Comparison of ENCODE assay signal across 10 cellular contexts in genomic region chr6:111973897-111974639, GRCh38.
DNase-seq lines count a peak whose midpoint lies in the region; ATAC-seq, FAIRE-seq and TF ChIP-seq lines count a peak whose summit lies in the region.
"Had no signal": no experiment of that assay in that cellular context is flagged by ENCODE, and none has a peak within 500 bp of the region (broad histone marks: within the 10 kb centered on the region; RNA-seq: fewer than 3 reads in every experiment).

No MANE protein-coding gene starts in this region.

- TF ChIP-seq CTCF in keratinocyte (optimal IDR thresholded peaks at IDR 0.05 in 1 of 3, IDR thresholded peaks at IDR 0.05 in 1 of 3, conservative IDR thresholded peaks at IDR 0.05 in 1 of 3; ENCODE audit: extremely low read depth in 1 of 3, insufficient read depth in 2 of 3, low read length in 3 of 3) (no peak), type B pancreatic cell (conservative IDR thresholded peaks at IDR 0.05) (no peak)

- H4K20me1 ChIP-seq in keratinocyte (ENCODE audit: control insufficient read depth, extremely low read depth, insufficient read depth, low read length), result no peaks in the 10 kb centered on the region

- H3K9me3 Mint-ChIP-seq in activated naive CD4-positive, alpha-beta T cell treated with anti-CD3 and anti-CD28 coated beads, Interleukin-2, amount 10 ng/mL, durations not matched to agents 7 days and 5 days, result no peaks in the 10 kb centered on the region
- H3K9me3 Mint-ChIP-seq in type B pancreatic cell, result peaks cover 3% of the 10 kb centered on the region

- no peaks in the 10 kb centered on the region for H3K27me3 Mint-ChIP-seq in activated naive CD4-positive, alpha-beta T cell treated with anti-CD3 and anti-CD28 coated beads, Interleukin-2, amount 10 ng/mL, durations not matched to agents 7 days and 5 days
- H3K27me3 Mint-ChIP-seq in type B pancreatic cell, result no peaks in the 10 kb centered on the region

- H3K9ac ChIP-seq in adipocyte (ENCODE audit: low read length) (peak overlapping the region; percentile 73), keratinocyte (ENCODE audit: control insufficient read depth, extremely low read depth, insufficient read depth, low read length) (peak overlapping the region; percentile 90)

- H3K4me1 Mint-ChIP-seq in activated naive CD4-positive, alpha-beta T cell treated with anti-CD3 and anti-CD28 coated beads, Interleukin-2, amount 10 ng/mL, durations not matched to agents 7 days and 5 days, result peaks cover 61% of the 10 kb centered on the region
- H3K4me1 Mint-ChIP-seq in type B pancreatic cell (ENCODE audit: unreplicated experiment), result peaks cover 27% of the 10 kb centered on the region

- no peak for DNase-seq in activated naive CD4-positive, alpha-beta T cell treated with anti-CD3 and anti-CD28 coated beads, Interleukin-2, amount 10 ng/mL, durations not matched to agents 7 days and 5 days
- no peak for DNase-seq in activated naive CD4-positive, alpha-beta T cell (lab: John Stamatoyannopoulos, UW)
- DNase-seq in adipocyte (ENCODE audit: low read depth) (peak; percentile 52), keratinocyte (ENCODE audit: low read depth, low spot score) (no peak), type B pancreatic cell (ENCODE audit: extremely low spot score, unreplicated experiment) (no peak), T1000 (lab: John Stamatoyannopoulos, UW) (no peak)
- DNase-seq: COR-L47 had no signal

- H3K9me1 ChIP-seq in keratinocyte (ENCODE audit: control insufficient read depth, extremely low read depth, insufficient read depth, low read length), result no peaks in the 10 kb centered on the region

- dilution Hi-C loops in keratinocyte (cut with MboI; ENCODE audit: extremely low pct_ligation_motif_present, low sequenced_read_pairs), result loop anchor here (25.0 kb wide), 1 partner anchor 262 kb away; no protein-coding TSS in a partner anchor

- H3K4me1 ChIP-seq in adipocyte (ENCODE audit: control insufficient read depth, insufficient read depth, low read length) (peaks cover 29% of the 10 kb centered on the region), keratinocyte (ENCODE audit: control insufficient read depth, extremely low read depth, insufficient read depth, low read length) (peaks cover 43% of the 10 kb centered on the region)

- ATAC-seq in HG03354 (IDR thresholded peaks at IDR 0.05; ENCODE audit: poor library complexity, severe bottlenecking, unreplicated experiment) (no peak), HG02884 (IDR thresholded peaks at IDR 0.05; ENCODE audit: unreplicated experiment) (no peak)

- H3K79me2 ChIP-seq in keratinocyte (ENCODE audit: control insufficient read depth, insufficient read depth, low read length), result no peaks in the 10 kb centered on the region

- H3K36me3 ChIP-seq in adipocyte (ENCODE audit: control insufficient read depth, insufficient read depth, low read length, severe bottlenecking) (no peaks in the 10 kb centered on the region), keratinocyte (ENCODE audit: control insufficient read depth in 2 of 2, extremely low read depth in 1 of 2, insufficient read depth in 2 of 2, low read length in 2 of 2) (no peaks in the 10 kb centered on the region)

- peak overlapping the region; percentile 27 for H3K4me3 Mint-ChIP-seq in activated naive CD4-positive, alpha-beta T cell treated with anti-CD3 and anti-CD28 coated beads, Interleukin-2, amount 10 ng/mL, durations not matched to agents 7 days and 5 days
- peak overlapping the region; percentile 48 for H3K4me3 Mint-ChIP-seq in type B pancreatic cell

- peak overlapping the region; percentile 99 for H3K27ac ChIP-seq in keratinocyte (ENCODE audit: control insufficient read depth, insufficient read depth, low read length)

- H3K9me3 ChIP-seq in adipocyte (ENCODE audit: control insufficient read depth, low read length) (no peaks in the 10 kb centered on the region), keratinocyte (ENCODE audit: control insufficient read depth, low read depth, low read length) (no peaks in the 10 kb centered on the region)

- CTCF ChIA-PET in activated naive CD4-positive, alpha-beta T cell treated with anti-CD3 and anti-CD28 coated beads, Interleukin-2, amount 10 ng/mL, durations not matched to agents 7 days and 5 days (lab: Charles Lee), result interaction anchor here (1.2 to 2.4 kb wide), 2 partner anchors 11 to 100 kb away, joined by 3 to 9 read pairs; no protein-coding TSS in a partner anchor

- peak overlapping the region; percentile 90 for H3K4me2 ChIP-seq in keratinocyte (ENCODE audit: control insufficient read depth, extremely low read depth, insufficient read depth, low read depth, low read length)

- H2AFZ ChIP-seq in keratinocyte (ENCODE audit: control insufficient read depth, low read length), result no peak overlapping the region

- FAIRE-seq in keratinocyte (lab: Jason Lieb, UNC), result no peak
- FAIRE-seq: endometrium had no signal

- H3K36me3 Mint-ChIP-seq in activated naive CD4-positive, alpha-beta T cell treated with anti-CD3 and anti-CD28 coated beads, Interleukin-2, amount 10 ng/mL, durations not matched to agents 7 days and 5 days, result peaks cover 1% of the 10 kb centered on the region
- no peaks in the 10 kb centered on the region for H3K36me3 Mint-ChIP-seq in type B pancreatic cell

- H3K4me3 ChIP-seq in adipocyte (ENCODE audit: low read length) (peak overlapping the region; percentile 66), keratinocyte (ENCODE audit: control insufficient read depth in 2 of 3, extremely low read depth in 1 of 3, insufficient read depth in 2 of 3, low read depth in 1 of 3, low read length in 3 of 3) (peak overlapping the region in 1 of 3 experiments; percentile 42)

- no peaks in the 10 kb centered on the region for H3K27me3 ChIP-seq in adipocyte (replicated peaks; ENCODE audit: control insufficient read depth, insufficient read depth, low read length)
- H3K27me3 ChIP-seq in keratinocyte (ENCODE audit: control insufficient read depth, extremely low read depth, insufficient read depth, low read length), result no peaks in the 10 kb centered on the region

- peak overlapping the region; percentile 94 for H3K27ac Mint-ChIP-seq in activated naive CD4-positive, alpha-beta T cell treated with anti-CD3 and anti-CD28 coated beads, Interleukin-2, amount 10 ng/mL, durations not matched to agents 7 days and 5 days
- peak overlapping the region; percentile 96 for H3K27ac Mint-ChIP-seq in type B pancreatic cell
